In genomic region chr10:42933454-42934340, GRCh38 we compare ENCODE assay signal across 7 cellular contexts.
DNase-seq lines count a peak whose midpoint lies in the region; ATAC-seq, FAIRE-seq and TF ChIP-seq lines count a peak whose summit lies in the region.

No MANE protein-coding gene starts in this region.

- no peaks in the 10 kb centered on the region for H3K9me3 ChIP-seq in right cardiac atrium (ENCODE audit: control insufficient read depth, low read length)
- no peaks in the 10 kb centered on the region for H3K9me3 ChIP-seq in spleen

- ATAC-seq in right cardiac atrium: peak; percentile 27 to 53
- ATAC-seq in HG03039 (IDR thresholded peaks at IDR 0.05; ENCODE audit: unreplicated experiment): no peak

- TF ChIP-seq CTCF in spleen (IDR thresholded peaks at IDR 0.05 in 8 of 11, conservative IDR thresholded peaks at IDR 0.05 in 3 of 11): no peak

- H3K27me3 ChIP-seq in right cardiac atrium (ENCODE audit: control insufficient read depth, insufficient read depth) (no peaks in the 10 kb centered on the region), spleen (replicated peaks in 1 of 7) (peaks cover 0 to 58% (median 29%) of the 10 kb centered on the region in 7 donors)

- H3K4me1 ChIP-seq in right cardiac atrium (ENCODE audit: control insufficient read depth, insufficient read depth, low read length) (no peaks in the 10 kb centered on the region), spleen (peaks cover 5 to 22% (median 16%) of the 10 kb centered on the region in 6 donors)

- TF ChIP-seq POLR2A in spleen (IDR thresholded peaks at IDR 0.05): no peak

- intact Hi-C loops in right cardiac atrium (cut with DNase I): no loop called here
- intact Hi-C loops in spleen (cut with DNase I; ENCODE audit: low total_unique reads): no loop called here

- H3K4me3 ChIP-seq in right cardiac atrium (ENCODE audit: low read length): no peak overlapping the region
- H3K4me3 ChIP-seq in spleen: peak overlapping the region; percentile 6 to 59 (median 21)

- no peak overlapping the region for H3K27ac ChIP-seq in right cardiac atrium (ENCODE audit: low read length)
- H3K27ac ChIP-seq in spleen: peak overlapping the region in 1 of 8 donors; percentile 51

- DNase-seq in NCI-H1092 treated with DMSO at 0.1 percent for 48 hours (lab: John Stamatoyannopoulos, UW): peak; percentile 58
- DNase-seq in activated CD8-positive, alpha-beta memory T cell treated with anti-CD3 and anti-CD28 coated beads, Interleukin-2, amount 50 U/mL, for 4 hours: peak; percentile 55
- DNase-seq in right cardiac atrium: no peak
- DNase-seq in spleen: peak; percentile 74
- DNase-seq in SIG-M5 (lab: John Stamatoyannopoulos, UW): no peak
- DNase-seq in urothelium cell line (ENCODE audit: low spot score): no peak

- FAIRE-seq in urothelium cell line (lab: Jason Lieb, UNC): no peak

- no peaks in the 10 kb centered on the region for H3K36me3 ChIP-seq in spleen

- WGBS in right cardiac atrium: 8% methylated on average over 57 of the region's 57 CpGs
- 2 to 9% (median 5%) methylated on average over 51 to 57 of the region's 57 CpGs for WGBS in spleen, 5 donors

Comparison
In these comparisons a context has a peak if more than half of its experiments do, and no peak if none do; other contexts are left out.
1. DNase-seq: peak in NCI-H1092 treated with DMSO at 0.1 percent for 48 hours (single experiment), activated CD8-positive, alpha-beta memory T cell treated with anti-CD3 and anti-CD28 coated beads, Interleukin-2, amount 50 U/mL, for 4 hours (single experiment) and spleen (single experiment); none in right cardiac atrium (0 of 3), SIG-M5 (single experiment) and urothelium cell line (single experiment).